In genomic region chr9:114117614-114117995, GRCh38 we compare ENCODE assay signal across 1 cellular context.
TF ChIP-seq lines count a peak whose summit lies in the region.

No MANE protein-coding gene starts in this region.

TF ChIP-seq in HepG2, 621 proteins besides CTCF, POLR2A, EP300 and RAD21 (continued from another document and continues in another):
- TF ChIP-seq, protein P1, sequence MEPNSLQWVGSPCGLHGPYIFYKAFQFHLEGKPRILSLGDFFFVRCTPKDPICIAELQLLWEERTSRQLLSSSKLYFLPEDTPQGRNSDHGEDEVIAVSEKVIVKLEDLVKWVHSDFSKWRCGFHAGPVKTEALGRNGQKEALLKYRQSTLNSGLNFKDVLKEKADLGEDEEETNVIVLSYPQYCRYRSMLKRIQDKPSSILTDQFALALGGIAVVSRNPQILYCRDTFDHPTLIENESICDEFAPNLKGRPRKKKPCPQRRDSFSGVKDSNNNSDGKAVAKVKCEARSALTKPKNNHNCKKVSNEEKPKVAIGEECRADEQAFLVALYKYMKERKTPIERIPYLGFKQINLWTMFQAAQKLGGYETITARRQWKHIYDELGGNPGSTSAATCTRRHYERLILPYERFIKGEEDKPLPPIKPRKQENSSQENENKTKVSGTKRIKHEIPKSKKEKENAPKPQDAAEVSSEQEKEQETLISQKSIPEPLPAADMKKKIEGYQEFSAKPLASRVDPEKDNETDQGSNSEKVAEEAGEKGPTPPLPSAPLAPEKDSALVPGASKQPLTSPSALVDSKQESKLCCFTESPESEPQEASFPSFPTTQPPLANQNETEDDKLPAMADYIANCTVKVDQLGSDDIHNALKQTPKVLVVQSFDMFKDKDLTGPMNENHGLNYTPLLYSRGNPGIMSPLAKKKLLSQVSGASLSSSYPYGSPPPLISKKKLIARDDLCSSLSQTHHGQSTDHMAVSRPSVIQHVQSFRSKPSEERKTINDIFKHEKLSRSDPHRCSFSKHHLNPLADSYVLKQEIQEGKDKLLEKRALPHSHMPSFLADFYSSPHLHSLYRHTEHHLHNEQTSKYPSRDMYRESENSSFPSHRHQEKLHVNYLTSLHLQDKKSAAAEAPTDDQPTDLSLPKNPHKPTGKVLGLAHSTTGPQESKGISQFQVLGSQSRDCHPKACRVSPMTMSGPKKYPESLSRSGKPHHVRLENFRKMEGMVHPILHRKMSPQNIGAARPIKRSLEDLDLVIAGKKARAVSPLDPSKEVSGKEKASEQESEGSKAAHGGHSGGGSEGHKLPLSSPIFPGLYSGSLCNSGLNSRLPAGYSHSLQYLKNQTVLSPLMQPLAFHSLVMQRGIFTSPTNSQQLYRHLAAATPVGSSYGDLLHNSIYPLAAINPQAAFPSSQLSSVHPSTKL (CRISPR knock-in tag; IDR thresholded peaks at IDR 0.05) = peak; percentile 66; the same call in 1 of the 2 replicates
- TF ChIP-seq REPIN1 (CRISPR knock-in tag; IDR thresholded peaks at IDR 0.05; ENCODE audit: borderline replicate concordance, low read depth) = no peak; the same call in 1 of the 2 replicates
- TF ChIP-seq ZNF160 (CRISPR knock-in tag; IDR thresholded peaks at IDR 0.05) = no peak
- no peak for TF ChIP-seq SMAD9 (CRISPR knock-in tag; IDR thresholded peaks at IDR 0.05)
- TF ChIP-seq TFDP1 (CRISPR knock-in tag; IDR thresholded peaks at IDR 0.05; ENCODE audit: borderline replicate concordance) = no peak
- no peak for TF ChIP-seq CREB3 (CRISPR knock-in tag; IDR thresholded peaks at IDR 0.05)
- peak; percentile 95 for TF ChIP-seq ONECUT2 (CRISPR knock-in tag; IDR thresholded peaks at IDR 0.05)
- TF ChIP-seq TP53 (CRISPR knock-in tag; conservative IDR thresholded peaks at IDR 0.05) = no peak
- TF ChIP-seq, protein P2, sequence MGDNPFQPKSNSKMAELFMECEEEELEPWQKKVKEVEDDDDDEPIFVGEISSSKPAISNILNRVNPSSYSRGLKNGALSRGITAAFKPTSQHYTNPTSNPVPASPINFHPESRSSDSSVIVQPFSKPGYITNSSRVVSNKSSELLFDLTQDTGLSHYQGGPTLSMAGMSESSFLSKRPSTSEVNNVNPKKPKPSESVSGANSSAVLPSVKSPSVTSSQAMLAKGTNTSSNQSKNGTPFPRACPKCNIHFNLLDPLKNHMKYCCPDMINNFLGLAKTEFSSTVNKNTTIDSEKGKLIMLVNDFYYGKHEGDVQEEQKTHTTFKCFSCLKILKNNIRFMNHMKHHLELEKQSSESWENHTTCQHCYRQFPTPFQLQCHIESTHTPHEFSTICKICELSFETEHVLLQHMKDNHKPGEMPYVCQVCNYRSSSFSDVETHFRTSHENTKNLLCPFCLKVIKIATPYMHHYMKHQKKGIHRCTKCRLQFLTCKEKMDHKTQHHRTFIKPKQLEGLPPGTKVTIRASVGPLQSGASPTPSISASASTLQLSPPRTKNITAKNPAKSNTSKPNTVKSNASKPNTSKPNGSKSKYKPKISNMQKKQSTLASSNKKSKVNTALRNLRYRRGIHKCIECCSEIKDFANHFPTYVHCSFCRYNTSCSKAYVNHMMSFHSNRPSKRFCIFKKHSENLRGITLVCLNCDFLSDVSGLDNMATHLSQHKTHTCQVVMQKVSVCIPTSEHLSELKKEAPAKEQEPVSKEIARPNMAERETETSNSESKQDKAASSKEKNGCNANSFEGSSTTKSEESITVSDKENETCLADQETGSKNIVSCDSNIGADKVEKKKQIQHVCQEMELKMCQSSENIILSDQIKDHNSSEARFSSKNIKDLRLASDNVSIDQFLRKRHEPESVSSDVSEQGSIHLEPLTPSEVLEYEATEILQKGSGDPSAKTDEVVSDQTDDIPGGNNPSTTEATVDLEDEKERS (CRISPR knock-in tag; IDR thresholded peaks at IDR 0.05) = no peak
- TF ChIP-seq SP2 (CRISPR knock-in tag; IDR thresholded peaks at IDR 0.05) = no peak
- TF ChIP-seq ZNF510 (CRISPR knock-in tag; IDR thresholded peaks at IDR 0.05; ENCODE audit: low read depth) = 0 out of 2 replicates have a peak, but pooled peaks have one; percentile 30
- TF ChIP-seq ZNF644 (CRISPR knock-in tag; IDR thresholded peaks at IDR 0.05; ENCODE audit: low read depth) = peak; percentile 55; the same call in 1 of the 2 replicates
- no peak for TF ChIP-seq TBX2 (CRISPR knock-in tag; IDR thresholded peaks at IDR 0.05; ENCODE audit: borderline replicate concordance)
- TF ChIP-seq TOPORS (CRISPR knock-in tag; IDR thresholded peaks at IDR 0.05) = peak; percentile 14; the same call in 1 of the 2 replicates
- no peak for TF ChIP-seq HBP1 (CRISPR knock-in tag; IDR thresholded peaks at IDR 0.05; ENCODE audit: low read depth)
- 0 out of 2 replicates have a peak, but pooled peaks have one; percentile 38 for TF ChIP-seq ZNF441 (CRISPR knock-in tag; IDR thresholded peaks at IDR 0.05; ENCODE audit: borderline replicate concordance)
- TF ChIP-seq ZNF33A (CRISPR knock-in tag; IDR thresholded peaks at IDR 0.05; ENCODE audit: borderline replicate concordance) = no peak
- TF ChIP-seq, protein P3, sequence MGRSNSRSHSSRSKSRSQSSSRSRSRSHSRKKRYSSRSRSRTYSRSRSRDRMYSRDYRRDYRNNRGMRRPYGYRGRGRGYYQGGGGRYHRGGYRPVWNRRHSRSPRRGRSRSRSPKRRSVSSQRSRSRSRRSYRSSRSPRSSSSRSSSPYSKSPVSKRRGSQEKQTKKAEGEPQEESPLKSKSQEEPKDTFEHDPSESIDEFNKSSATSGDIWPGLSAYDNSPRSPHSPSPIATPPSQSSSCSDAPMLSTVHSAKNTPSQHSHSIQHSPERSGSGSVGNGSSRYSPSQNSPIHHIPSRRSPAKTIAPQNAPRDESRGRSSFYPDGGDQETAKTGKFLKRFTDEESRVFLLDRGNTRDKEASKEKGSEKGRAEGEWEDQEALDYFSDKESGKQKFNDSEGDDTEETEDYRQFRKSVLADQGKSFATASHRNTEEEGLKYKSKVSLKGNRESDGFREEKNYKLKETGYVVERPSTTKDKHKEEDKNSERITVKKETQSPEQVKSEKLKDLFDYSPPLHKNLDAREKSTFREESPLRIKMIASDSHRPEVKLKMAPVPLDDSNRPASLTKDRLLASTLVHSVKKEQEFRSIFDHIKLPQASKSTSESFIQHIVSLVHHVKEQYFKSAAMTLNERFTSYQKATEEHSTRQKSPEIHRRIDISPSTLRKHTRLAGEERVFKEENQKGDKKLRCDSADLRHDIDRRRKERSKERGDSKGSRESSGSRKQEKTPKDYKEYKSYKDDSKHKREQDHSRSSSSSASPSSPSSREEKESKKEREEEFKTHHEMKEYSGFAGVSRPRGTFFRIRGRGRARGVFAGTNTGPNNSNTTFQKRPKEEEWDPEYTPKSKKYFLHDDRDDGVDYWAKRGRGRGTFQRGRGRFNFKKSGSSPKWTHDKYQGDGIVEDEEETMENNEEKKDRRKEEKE (IDR thresholded peaks at IDR 0.05) = no peak
- no peak for TF ChIP-seq MYNN (CRISPR knock-in tag; IDR thresholded peaks at IDR 0.05; ENCODE audit: low read depth)
- no peak for TF ChIP-seq TRIM22 (IDR thresholded peaks at IDR 0.05)
- TF ChIP-seq ZBED4 (CRISPR knock-in tag; IDR thresholded peaks at IDR 0.05; ENCODE audit: borderline replicate concordance) = no peak; the same call in 1 of the 2 replicates
- no peak for TF ChIP-seq YY1 (IDR thresholded peaks at IDR 0.05; ENCODE audit: insufficient read depth, insufficient replicate concordance, low read depth, low read length)
- TF ChIP-seq MEIS2 (CRISPR knock-in tag; IDR thresholded peaks at IDR 0.05) = 0 out of 2 replicates have a peak, but pooled peaks have one; percentile 19
- TF ChIP-seq ZNF329 (CRISPR knock-in tag; IDR thresholded peaks at IDR 0.05; ENCODE audit: low read depth) = no peak
- TF ChIP-seq ZKSCAN8 (CRISPR knock-in tag; IDR thresholded peaks at IDR 0.05; ENCODE audit: borderline replicate concordance) = no peak
- no peak for TF ChIP-seq ZNF382 (CRISPR knock-in tag; IDR thresholded peaks at IDR 0.05; ENCODE audit: borderline replicate concordance)
- TF ChIP-seq, protein P4, sequence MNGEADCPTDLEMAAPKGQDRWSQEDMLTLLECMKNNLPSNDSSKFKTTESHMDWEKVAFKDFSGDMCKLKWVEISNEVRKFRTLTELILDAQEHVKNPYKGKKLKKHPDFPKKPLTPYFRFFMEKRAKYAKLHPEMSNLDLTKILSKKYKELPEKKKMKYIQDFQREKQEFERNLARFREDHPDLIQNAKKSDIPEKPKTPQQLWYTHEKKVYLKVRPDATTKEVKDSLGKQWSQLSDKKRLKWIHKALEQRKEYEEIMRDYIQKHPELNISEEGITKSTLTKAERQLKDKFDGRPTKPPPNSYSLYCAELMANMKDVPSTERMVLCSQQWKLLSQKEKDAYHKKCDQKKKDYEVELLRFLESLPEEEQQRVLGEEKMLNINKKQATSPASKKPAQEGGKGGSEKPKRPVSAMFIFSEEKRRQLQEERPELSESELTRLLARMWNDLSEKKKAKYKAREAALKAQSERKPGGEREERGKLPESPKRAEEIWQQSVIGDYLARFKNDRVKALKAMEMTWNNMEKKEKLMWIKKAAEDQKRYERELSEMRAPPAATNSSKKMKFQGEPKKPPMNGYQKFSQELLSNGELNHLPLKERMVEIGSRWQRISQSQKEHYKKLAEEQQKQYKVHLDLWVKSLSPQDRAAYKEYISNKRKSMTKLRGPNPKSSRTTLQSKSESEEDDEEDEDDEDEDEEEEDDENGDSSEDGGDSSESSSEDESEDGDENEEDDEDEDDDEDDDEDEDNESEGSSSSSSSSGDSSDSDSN (CRISPR knock-in tag; IDR thresholded peaks at IDR 0.05) = no peak
- no peak for TF ChIP-seq HDAC1 (CRISPR knock-in tag; IDR thresholded peaks at IDR 0.05)
- TF ChIP-seq HCFC1 (IDR thresholded peaks at IDR 0.05; ENCODE audit: low read depth, low read length) = no peak
- TF ChIP-seq PITX1 (CRISPR knock-in tag; IDR thresholded peaks at IDR 0.05) = 0 out of 2 replicates have a peak, but pooled peaks have one; percentile 24
- TF ChIP-seq ZNF124 (CRISPR knock-in tag; IDR thresholded peaks at IDR 0.05) = no peak
- TF ChIP-seq, protein P5, sequence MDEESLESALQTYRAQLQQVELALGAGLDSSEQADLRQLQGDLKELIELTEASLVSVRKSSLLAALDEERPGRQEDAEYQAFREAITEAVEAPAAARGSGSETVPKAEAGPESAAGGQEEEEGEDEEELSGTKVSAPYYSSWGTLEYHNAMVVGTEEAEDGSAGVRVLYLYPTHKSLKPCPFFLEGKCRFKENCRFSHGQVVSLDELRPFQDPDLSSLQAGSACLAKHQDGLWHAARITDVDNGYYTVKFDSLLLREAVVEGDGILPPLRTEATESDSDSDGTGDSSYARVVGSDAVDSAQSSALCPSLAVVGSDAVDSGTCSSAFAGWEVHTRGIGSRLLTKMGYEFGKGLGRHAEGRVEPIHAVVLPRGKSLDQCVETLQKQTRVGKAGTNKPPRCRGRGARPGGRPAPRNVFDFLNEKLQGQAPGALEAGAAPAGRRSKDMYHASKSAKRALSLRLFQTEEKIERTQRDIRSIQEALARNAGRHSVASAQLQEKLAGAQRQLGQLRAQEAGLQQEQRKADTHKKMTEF (CRISPR knock-in tag; IDR thresholded peaks at IDR 0.05) = no peak
